In the genomic region with DNA sequence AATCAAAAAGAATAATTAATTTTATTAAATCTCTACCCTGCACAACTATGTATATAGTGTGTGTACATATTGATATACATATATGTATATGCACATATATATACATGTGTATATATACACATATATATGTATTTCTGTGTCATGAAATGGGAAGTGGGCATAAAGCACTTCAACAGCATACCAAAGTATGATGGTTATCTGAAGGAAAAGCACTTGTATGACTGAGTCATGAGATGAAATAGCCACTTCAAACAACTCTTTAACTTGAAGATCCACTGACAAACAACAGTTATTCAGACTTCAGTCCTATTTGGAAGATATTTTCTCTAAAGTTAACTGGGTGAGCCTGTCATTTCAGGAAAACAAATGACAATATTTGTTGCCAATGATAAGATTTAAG, we compare ENCODE assay signal across 17 cellular contexts. TPM values are rescaled to one million over a fixed set of nuclear protein-coding genes. Genes with fewer than 3 reads are reported as not detected.
"Had no signal": no experiment of that assay in that cellular context is flagged by ENCODE, and none has a peak within 500 bp of the region (broad histone marks: within the 10 kb centered on the region; RNA-seq: fewer than 3 reads in every experiment).

No MANE protein-coding gene starts in this region.

- H3K9me3 ChIP-seq: body of pancreas, right atrium auricular region, suprapubic skin, transverse colon, vagina had no signal

- DNase-seq: activated CD4-positive, alpha-beta memory T cell treated with anti-CD3 and anti-CD28 coated beads, Interleukin-2, amount 10 ng/mL, durations not matched to agents 7 days and 5 days; activated CD8-positive, alpha-beta memory T cell treated with anti-CD3 and anti-CD28 coated beads, Interleukin-2, amount 10 ng/mL, durations not matched to agents 7 days and 5 days; activated naive CD4-positive, alpha-beta T cell; activated naive CD8-positive, alpha-beta T cell treated with anti-CD3 and anti-CD28 coated beads for 36 hours; amniotic stem cell; body of pancreas; caudate nucleus; dorsolateral prefrontal cortex; foreskin melanocyte; glutamatergic neuron; nephron progenitor cell; nucleus accumbens; transverse colon had no signal

- H3K27ac ChIP-seq: body of pancreas, dorsolateral prefrontal cortex, right atrium auricular region, suprapubic skin, transverse colon, vagina had no signal

- H3K4me3 ChIP-seq: body of pancreas, dorsolateral prefrontal cortex, right atrium auricular region, suprapubic skin, transverse colon, vagina had no signal

- H3K4me1 ChIP-seq: body of pancreas, right atrium auricular region, suprapubic skin, transverse colon, vagina had no signal

- H3K36me3 ChIP-seq: right atrium auricular region, suprapubic skin, transverse colon, vagina had no signal

- H3K27me3 ChIP-seq: body of pancreas, right atrium auricular region, suprapubic skin, transverse colon, vagina had no signal

RNA-seq across cellular contexts. Expression of gene RNF128, which starts 16.3 kb away (rescaled TPM):
- total RNA-seq: activated CD4-positive, alpha-beta memory T cell treated with anti-CD3 and anti-CD28 coated beads, Interleukin-2, amount 10 ng/mL, durations not matched to agents 7 days and 5 days; activated CD8-positive, alpha-beta memory T cell treated with anti-CD3 and anti-CD28 coated beads, Interleukin-2, amount 10 ng/mL, durations not matched to agents 7 days and 5 days; activated naive CD8-positive, alpha-beta T cell treated with anti-CD3 and anti-CD28 coated beads for 36 hours; T-helper 2 cell treated with Interferon-gamma antibody and Interleukin-4, amounts not matched to agents 100 ng/mL and 5 ng/mL, for 36 hours had no signal
